ENCODE assay signal across 9 cellular contexts in the genomic region with DNA sequence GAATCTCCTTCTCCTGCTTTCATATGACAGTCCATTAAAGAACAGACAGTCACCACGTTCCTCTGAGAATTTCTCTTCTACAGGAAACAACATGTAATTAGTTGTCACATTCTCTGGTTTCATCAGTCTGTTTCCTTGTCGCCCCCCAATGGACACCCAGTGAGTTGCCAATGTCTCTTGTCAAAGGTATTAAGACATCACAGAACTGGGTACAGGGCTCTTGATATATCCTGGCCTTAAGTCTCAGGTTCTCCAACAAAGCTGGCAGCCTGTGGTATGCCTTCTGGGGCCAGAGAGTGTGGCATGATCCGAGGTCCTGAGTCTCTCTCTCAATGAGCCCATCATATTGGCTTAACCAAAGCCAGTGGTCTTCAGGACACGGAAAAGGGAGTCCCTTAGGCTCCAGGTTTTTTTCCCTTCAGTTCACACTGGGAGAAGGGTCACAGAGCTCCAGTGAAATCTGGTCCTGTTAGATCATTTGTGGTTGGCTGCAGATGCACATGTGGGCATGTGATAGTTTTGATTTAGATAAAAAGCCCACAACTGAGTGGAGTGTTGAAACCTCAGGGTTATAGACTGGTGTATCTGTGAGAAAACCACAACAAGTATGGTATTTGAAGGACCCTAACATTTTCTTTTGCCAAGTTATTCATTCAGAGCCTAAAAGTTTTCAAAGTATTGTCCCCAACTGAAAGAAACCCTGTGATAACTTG. TPM values are rescaled to one million over a fixed set of nuclear protein-coding genes. Genes with fewer than 3 reads are reported as not detected.
A peak's percentile ranks its signal among the peaks of the same experiment; 100 is the strongest.
DNase-seq lines count a peak whose midpoint lies in the region; ATAC-seq, FAIRE-seq and TF ChIP-seq lines count a peak whose summit lies in the region.
"Had no signal": no experiment of that assay in that cellular context is flagged by ENCODE, and none has a peak within 500 bp of the region (broad histone marks: within the 10 kb centered on the region; RNA-seq: fewer than 3 reads in every experiment).

No MANE protein-coding gene starts in this region.

- no peak for TF ChIP-seq POLR2A in lower leg skin (IDR thresholded peaks at IDR 0.05)

- DNase-seq in ELR (ENCODE audit: low read depth): peak; percentile 79
- peak; percentile 28 for DNase-seq in KBM-7
- DNase-seq in UCSD-AML1 (lab: John Stamatoyannopoulos, UW; ENCODE audit: unreplicated experiment): peak; percentile 14
- peak; percentile 20 for DNase-seq in germinal center (ENCODE audit: low spot score)
- DNase-seq in small intestine: peak; percentile 45
- DNase-seq in T-helper 9 cell: no peak
- DNase-seq in lower leg skin (ENCODE audit: low spot score in 2 of 2): no peak

- 32 to 42% (median 36%) methylated on average over 4 of the region's 4 CpGs for WGBS in small intestine, 3 donors
- 34 to 44% methylated on average over 4 of the region's 4 CpGs for WGBS in lower leg skin, 2 donors

- no peaks in the 10 kb centered on the region for H3K27me3 ChIP-seq in small intestine (ENCODE audit: control insufficient read depth in 2 of 2, insufficient read depth in 2 of 2, low read length in 2 of 2)

- peaks cover 0 to 7% of the 10 kb centered on the region in 2 donors for H3K4me1 ChIP-seq in small intestine (ENCODE audit: control insufficient read depth in 2 of 2, insufficient read depth in 1 of 2, low read depth in 1 of 2, low read length in 1 of 2)
- H3K4me1 ChIP-seq: psoas muscle had no signal

- H3K36me3 ChIP-seq in small intestine (ENCODE audit: control insufficient read depth in 2 of 2, insufficient read depth in 2 of 2, low read length in 2 of 2): no peaks in the 10 kb centered on the region

- ATAC-seq in GM21390 (IDR thresholded peaks at IDR 0.05; ENCODE audit: unreplicated experiment): peak; percentile 76

- H3K27ac ChIP-seq in small intestine (ENCODE audit: low read depth in 1 of 2, low read length in 1 of 2): no peak overlapping the region
- H3K27ac ChIP-seq: psoas muscle had no signal

- in situ Hi-C loops in KBM-7 (cut with MboI; ENCODE audit: low pct_unique_long_range_greater_than_20kb, low sequenced_read_pairs): no loop called here

- H3K9me3 ChIP-seq in small intestine (ENCODE audit: control insufficient read depth, low read depth): no peaks in the 10 kb centered on the region
- H3K9me3 ChIP-seq: psoas muscle had no signal

- no peak for FAIRE-seq in small intestine (lab: Jason Lieb, UNC)

- intact Hi-C loops in lower leg skin (cut with DNase I; ENCODE audit: low total_unique reads): no loop called here

- no peak for TF ChIP-seq CTCF in lower leg skin (IDR thresholded peaks at IDR 0.05)

- no peak overlapping the region for H3K4me3 ChIP-seq in small intestine (ENCODE audit: low read depth in 1 of 2, low read length in 2 of 2)
- no peak overlapping the region for H3K4me3 ChIP-seq in lower leg skin (ENCODE audit: low read depth, poor library complexity, severe bottlenecking)
- H3K4me3 ChIP-seq: psoas muscle had no signal

RNA-seq across cellular contexts. Expression of a gene that starts 46.9 kb away (rescaled TPM):
- 1 to 10 TPM; 1.4 to 3.6 (median 2.2) TPM for polyA plus RNA-seq in small intestine
- 10 to 100 TPM in 2 of 4 donors, 1 to 10 TPM in 2; 6.1 to 11.4 (median 8.1) TPM for total RNA-seq in lower leg skin

Comparison
In these comparisons a context has a peak if more than half of its experiments do, and no peak if none do; other contexts are left out.
1. DNase-seq: peak in ELR (single experiment), KBM-7 (single experiment), UCSD-AML1 (single experiment), germinal center (single experiment) and small intestine (single experiment); none in T-helper 9 cell (single experiment) and lower leg skin (0 of 2).